ENCODE assay signal across 20 cellular contexts in genomic region chr7:127962589-127963361, GRCh38.
"Had no signal": no experiment of that assay in that cellular context is flagged by ENCODE, and none has a peak within 500 bp of the region (broad histone marks: within the 10 kb centered on the region; RNA-seq: fewer than 3 reads in every experiment).

No MANE protein-coding gene starts in this region.

- H3K36me3 ChIP-seq: esophagus muscularis mucosa, transverse colon had no signal

- H3K27me3 ChIP-seq: esophagus muscularis mucosa, foreskin keratinocyte, heart right ventricle, testis, transverse colon had no signal

- H3K27ac ChIP-seq: esophagus muscularis mucosa, foreskin keratinocyte, heart right ventricle, left ventricle myocardium inferior, testis, transverse colon had no signal

- ATAC-seq: activated CD8-positive, alpha-beta T cell treated with anti-CD3 and anti-CD28 coated beads for 36 hours; activated naive CD8-positive, alpha-beta T cell treated with anti-CD3 and anti-CD28 coated beads, Interleukin-2, amount 50 U/mL, for 24 hours; activated T-cell treated with anti-CD3 and anti-CD28 coated beads, Interleukin-2, amount 50 U/mL, for 4 hours; foreskin keratinocyte; heart right ventricle; mucosa of descending colon; natural killer cell treated with Interleukin-12 subunit alpha and Interleukin-12 subunit beta and Interleukin-15 and Interleukin-18, amount 100 ng/mL, for 72 hours; right cardiac atrium had no signal

- H3K4me3 ChIP-seq: esophagus muscularis mucosa, heart right ventricle, left ventricle myocardium inferior, mucosa of descending colon, testis, transverse colon had no signal

- DNase-seq: activated B cell treated with CpG ODN at 0.5 μM for 24 hours; activated CD4-positive, alpha-beta T cell treated with anti-CD3 and anti-CD28 coated beads, Interleukin-2, amount 50 U/mL, for 1 hour; activated CD8-positive, alpha-beta T cell treated with anti-CD3 and anti-CD28 coated beads for 36 hours; activated naive CD8-positive, alpha-beta T cell treated with anti-CD3 and anti-CD28 coated beads, Interleukin-2, amount 50 U/mL, for 24 hours; activated T-cell treated with anti-CD3 and anti-CD28 coated beads, Interleukin-2, amount 50 U/mL, for 4 hours; amygdala; caudate nucleus; cortex of kidney; foreskin keratinocyte; heart right ventricle; left ventricle myocardium inferior; mucosa of descending colon; right cardiac atrium; stimulated activated CD4-positive, alpha-beta T cell treated with anti-CD3 and anti-CD28 coated beads, Interleukin-15, amount 100 ng/mL, for 24 hours; stimulated activated naive CD4-positive, alpha-beta T cell treated with Interleukin-2 at 50 U/mL for 16 hours; T-helper 2 cell; testis; transverse colon had no signal

- H3K4me1 ChIP-seq: esophagus muscularis mucosa, foreskin keratinocyte, left ventricle myocardium inferior, testis, transverse colon had no signal

- H3K9me3 ChIP-seq: esophagus muscularis mucosa, heart right ventricle, left ventricle myocardium inferior, mucosa of descending colon, testis, transverse colon had no signal
